1 cellular context compared by ENCODE assay signal in the genomic region with DNA sequence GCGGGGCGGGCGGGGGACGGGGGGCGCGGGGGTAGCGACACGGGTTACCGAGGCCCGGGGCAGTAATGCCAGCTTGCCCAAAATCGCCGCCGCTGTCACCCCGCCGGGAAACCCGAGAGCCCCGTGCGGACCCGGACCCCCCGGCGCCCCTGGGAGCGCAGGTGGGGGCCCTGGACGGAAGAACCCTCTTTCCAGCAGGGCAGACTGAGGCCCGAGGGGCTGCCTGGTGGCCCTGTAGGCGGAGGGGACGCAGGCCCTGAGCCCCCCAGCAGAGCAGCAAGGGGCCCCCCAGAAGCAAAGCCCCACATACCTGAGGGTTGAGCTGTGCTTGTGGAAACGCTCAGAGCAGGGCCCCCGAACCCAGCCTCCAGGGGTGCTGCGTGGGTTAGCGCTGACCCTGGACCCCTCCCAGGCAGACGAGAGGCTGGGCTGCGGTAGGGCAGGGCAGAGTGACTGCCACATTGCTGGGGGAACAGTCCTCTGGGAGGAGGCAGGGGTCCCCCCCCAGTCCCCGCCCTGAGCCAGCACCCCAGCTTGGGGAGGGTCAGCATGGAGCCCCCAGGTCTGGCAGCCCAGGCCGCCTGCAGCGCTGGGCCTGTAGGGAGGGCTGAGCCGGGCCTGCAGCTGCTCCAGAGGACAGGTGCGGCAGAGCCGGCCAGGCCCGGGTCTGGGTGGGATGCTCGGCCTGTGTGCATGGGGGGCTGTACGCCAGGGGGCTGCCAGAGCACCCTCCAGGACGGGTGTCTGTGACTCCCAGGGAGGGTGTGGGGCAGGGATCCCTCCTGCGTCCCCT.
TF ChIP-seq lines count a peak whose summit lies in the region.

No MANE protein-coding gene starts in this region.

TF ChIP-seq in HCT116, 20 proteins besides CTCF, POLR2A, EP300 and RAD21 (continued from another document):
- TF ChIP-seq EGR1 (IDR thresholded peaks at IDR 0.05; ENCODE audit: low read depth) (no peak), ELF1 (IDR thresholded peaks at IDR 0.05; ENCODE audit: borderline replicate concordance, low read depth) (no peak), SRF (IDR thresholded peaks at IDR 0.05; ENCODE audit: low read depth) (no peak), CEBPB (IDR thresholded peaks at IDR 0.05; ENCODE audit: low read depth) (no peak), EZH2phosphoT487 (IDR thresholded peaks at IDR 0.05; ENCODE audit: borderline replicate concordance) (no peak), YY1 (IDR thresholded peaks at IDR 0.05; ENCODE audit: extremely low read depth, insufficient replicate concordance, low read depth, low read length) (no peak), ZNF274 (IDR thresholded peaks at IDR 0.05; ENCODE audit: low read depth, low read length) (no peak), ZFX (IDR thresholded peaks at IDR 0.05) (no peak), POLR2AphosphoS5 (IDR thresholded peaks at IDR 0.05; ENCODE audit: low read depth, low read length) (no peak), SIN3A (IDR thresholded peaks at IDR 0.05; ENCODE audit: low read depth) (no peak), TCF7L2 (IDR thresholded peaks at IDR 0.05; ENCODE audit: borderline replicate concordance, extremely low read depth, insufficient read depth, insufficient read length) (no peak), EZH2 (IDR thresholded peaks at IDR 0.05) (no peak), CBX3 (IDR thresholded peaks at IDR 0.05; ENCODE audit: low read depth) (no peak)
- TF ChIP-seq, protein P1, sequence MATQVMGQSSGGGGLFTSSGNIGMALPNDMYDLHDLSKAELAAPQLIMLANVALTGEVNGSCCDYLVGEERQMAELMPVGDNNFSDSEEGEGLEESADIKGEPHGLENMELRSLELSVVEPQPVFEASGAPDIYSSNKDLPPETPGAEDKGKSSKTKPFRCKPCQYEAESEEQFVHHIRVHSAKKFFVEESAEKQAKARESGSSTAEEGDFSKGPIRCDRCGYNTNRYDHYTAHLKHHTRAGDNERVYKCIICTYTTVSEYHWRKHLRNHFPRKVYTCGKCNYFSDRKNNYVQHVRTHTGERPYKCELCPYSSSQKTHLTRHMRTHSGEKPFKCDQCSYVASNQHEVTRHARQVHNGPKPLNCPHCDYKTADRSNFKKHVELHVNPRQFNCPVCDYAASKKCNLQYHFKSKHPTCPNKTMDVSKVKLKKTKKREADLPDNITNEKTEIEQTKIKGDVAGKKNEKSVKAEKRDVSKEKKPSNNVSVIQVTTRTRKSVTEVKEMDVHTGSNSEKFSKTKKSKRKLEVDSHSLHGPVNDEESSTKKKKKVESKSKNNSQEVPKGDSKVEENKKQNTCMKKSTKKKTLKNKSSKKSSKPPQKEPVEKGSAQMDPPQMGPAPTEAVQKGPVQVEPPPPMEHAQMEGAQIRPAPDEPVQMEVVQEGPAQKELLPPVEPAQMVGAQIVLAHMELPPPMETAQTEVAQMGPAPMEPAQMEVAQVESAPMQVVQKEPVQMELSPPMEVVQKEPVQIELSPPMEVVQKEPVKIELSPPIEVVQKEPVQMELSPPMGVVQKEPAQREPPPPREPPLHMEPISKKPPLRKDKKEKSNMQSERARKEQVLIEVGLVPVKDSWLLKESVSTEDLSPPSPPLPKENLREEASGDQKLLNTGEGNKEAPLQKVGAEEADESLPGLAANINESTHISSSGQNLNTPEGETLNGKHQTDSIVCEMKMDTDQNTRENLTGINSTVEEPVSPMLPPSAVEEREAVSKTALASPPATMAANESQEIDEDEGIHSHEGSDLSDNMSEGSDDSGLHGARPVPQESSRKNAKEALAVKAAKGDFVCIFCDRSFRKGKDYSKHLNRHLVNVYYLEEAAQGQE (IDR thresholded peaks at IDR 0.05; ENCODE audit: low read depth): no peak
- TF ChIP-seq, protein P2, sequence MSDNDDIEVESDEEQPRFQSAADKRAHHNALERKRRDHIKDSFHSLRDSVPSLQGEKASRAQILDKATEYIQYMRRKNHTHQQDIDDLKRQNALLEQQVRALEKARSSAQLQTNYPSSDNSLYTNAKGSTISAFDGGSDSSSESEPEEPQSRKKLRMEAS (IDR thresholded peaks at IDR 0.05): no peak
- TF ChIP-seq, protein P3, sequence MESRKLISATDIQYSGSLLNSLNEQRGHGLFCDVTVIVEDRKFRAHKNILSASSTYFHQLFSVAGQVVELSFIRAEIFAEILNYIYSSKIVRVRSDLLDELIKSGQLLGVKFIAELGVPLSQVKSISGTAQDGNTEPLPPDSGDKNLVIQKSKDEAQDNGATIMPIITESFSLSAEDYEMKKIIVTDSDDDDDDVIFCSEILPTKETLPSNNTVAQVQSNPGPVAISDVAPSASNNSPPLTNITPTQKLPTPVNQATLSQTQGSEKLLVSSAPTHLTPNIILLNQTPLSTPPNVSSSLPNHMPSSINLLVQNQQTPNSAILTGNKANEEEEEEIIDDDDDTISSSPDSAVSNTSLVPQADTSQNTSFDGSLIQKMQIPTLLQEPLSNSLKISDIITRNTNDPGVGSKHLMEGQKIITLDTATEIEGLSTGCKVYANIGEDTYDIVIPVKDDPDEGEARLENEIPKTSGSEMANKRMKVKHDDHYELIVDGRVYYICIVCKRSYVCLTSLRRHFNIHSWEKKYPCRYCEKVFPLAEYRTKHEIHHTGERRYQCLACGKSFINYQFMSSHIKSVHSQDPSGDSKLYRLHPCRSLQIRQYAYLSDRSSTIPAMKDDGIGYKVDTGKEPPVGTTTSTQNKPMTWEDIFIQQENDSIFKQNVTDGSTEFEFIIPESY (IDR thresholded peaks at IDR 0.05; ENCODE audit: extremely low read depth, insufficient replicate concordance, low read length): no peak
